Comparison of ENCODE assay signal across 8 cellular contexts in genomic region chr18:75212626-75213110, GRCh38. TPM values are rescaled to one million over a fixed set of nuclear protein-coding genes. Genes with fewer than 3 reads are reported as not detected.
DNase-seq lines count a peak whose midpoint lies in the region; ATAC-seq and TF ChIP-seq lines count a peak whose summit lies in the region.

No MANE protein-coding gene starts in this region.

- peaks cover 40% of the 10 kb centered on the region for H4K20me1 ChIP-seq in Loucy (ENCODE audit: insufficient read depth, low read length, poor library complexity, severe bottlenecking)
- H4K20me1 ChIP-seq in neural cell (ENCODE audit: insufficient read depth) = peaks cover 1% of the 10 kb centered on the region

- TF ChIP-seq CTCF in Loucy (conservative IDR thresholded peaks at IDR 0.05; ENCODE audit: low read length) (no peak), colonic mucosa (IDR thresholded peaks at IDR 0.05) (no peak), neural cell (IDR thresholded peaks at IDR 0.05; ENCODE audit: poor library complexity, severe bottlenecking) (no peak)

- no peaks in the 10 kb centered on the region for H3K36me3 ChIP-seq in CD4-positive, CD25-positive, alpha-beta regulatory T cell (ENCODE audit: control insufficient read depth, insufficient read depth, low read length)
- H3K36me3 ChIP-seq in Loucy (ENCODE audit: insufficient read depth, low read length) (no peaks in the 10 kb centered on the region), colonic mucosa (no peaks in the 10 kb centered on the region), neural cell (ENCODE audit: insufficient read depth, low read length) (no peaks in the 10 kb centered on the region)

- no peak for TF ChIP-seq EP300 in neural cell (conservative IDR thresholded peaks at IDR 0.05; ENCODE audit: poor library complexity, severe bottlenecking)

- H3F3A ChIP-seq in Loucy (ENCODE audit: low read depth) (peaks cover 4% of the 10 kb centered on the region; the same call in 1 of the 2 replicates), neural cell (ENCODE audit: insufficient read depth, low read length, poor library complexity, severe bottlenecking) (peaks cover 4% of the 10 kb centered on the region)

- H3K9me2 ChIP-seq in Loucy (replicated peaks; ENCODE audit: low read depth, low read length) = no peaks in the 10 kb centered on the region
- H3K9me2 ChIP-seq in neural cell (ENCODE audit: insufficient read depth, low read length) = no peaks in the 10 kb centered on the region

- H3K27me3 Mint-ChIP-seq in CD4-positive, CD25-positive, alpha-beta regulatory T cell = peaks cover 18% of the 10 kb centered on the region

- H3K27ac ChIP-seq in CD4-positive, CD25-positive, alpha-beta regulatory T cell (ENCODE audit: insufficient read depth, low read length, poor library complexity, severe bottlenecking) = no peak overlapping the region
- peak overlapping the region; percentile 84 for H3K27ac ChIP-seq in colonic mucosa
- no peak overlapping the region for H3K27ac ChIP-seq in neural cell (ENCODE audit: low read length)

- H2AFZ ChIP-seq in Loucy (ENCODE audit: low read length) (no peak overlapping the region), neural cell (ENCODE audit: low read depth, low read length) (no peak overlapping the region)

- no peak for DNase-seq in CD4-positive, CD25-positive, alpha-beta regulatory T cell
- DNase-seq in colonic mucosa (peak; percentile 36), NCI-H345 (lab: John Stamatoyannopoulos, UW) (no peak), mucosa of gallbladder (ENCODE audit: low spot score) (no peak), SIG-M5 (lab: John Stamatoyannopoulos, UW) (no peak)
- no peak for DNase-seq in stimulated activated CD4-positive, alpha-beta T cell treated with anti-CD3 and anti-CD28 coated beads, Interleukin-12 subunit alpha, Interleukin-12 subunit beta, amount 100 ng/mL, for 4 hours

- H3K79me2 ChIP-seq in Loucy (ENCODE audit: insufficient read depth, low read length) (peaks cover 77% of the 10 kb centered on the region), neural cell (replicated peaks; ENCODE audit: insufficient read depth, low read length) (peaks cover 1% of the 10 kb centered on the region)

- TF ChIP-seq RAD21 in neural cell (conservative IDR thresholded peaks at IDR 0.05) = no peak

- peaks cover 0 to 1% (median 0%) of the 10 kb centered on the region in 7 donors for H3K9me3 Mint-ChIP-seq in CD4-positive, CD25-positive, alpha-beta regulatory T cell

- peaks cover 47% of the 10 kb centered on the region for H3K4me1 ChIP-seq in CD4-positive, CD25-positive, alpha-beta regulatory T cell (ENCODE audit: control insufficient read depth, insufficient read depth, low read length, poor library complexity, severe bottlenecking)
- H3K4me1 ChIP-seq in Loucy (ENCODE audit: insufficient read depth, low read length, poor library complexity, severe bottlenecking) = peaks cover 53% of the 10 kb centered on the region
- H3K4me1 ChIP-seq in colonic mucosa = peaks cover 32% of the 10 kb centered on the region

- peaks cover 37 to 70% (median 51%) of the 10 kb centered on the region in 4 donors for H3K4me1 Mint-ChIP-seq in CD4-positive, CD25-positive, alpha-beta regulatory T cell

- H3K36me3 Mint-ChIP-seq in CD4-positive, CD25-positive, alpha-beta regulatory T cell = no peaks in the 10 kb centered on the region

- intact Hi-C loops in colonic mucosa (cut with DNase I) = no loop called here

- H3K9me3 ChIP-seq in CD4-positive, CD25-positive, alpha-beta regulatory T cell (ENCODE audit: control insufficient read depth in 2 of 2, low read length in 2 of 2) = no peaks in the 10 kb centered on the region
- H3K9me3 ChIP-seq in Loucy (ENCODE audit: insufficient read depth, low read depth, low read length) (no peaks in the 10 kb centered on the region), colonic mucosa (no peaks in the 10 kb centered on the region), neural cell (ENCODE audit: low read length) (no peaks in the 10 kb centered on the region)

- peak overlapping the region; percentile 86 for H3K4me2 ChIP-seq in Loucy (ENCODE audit: low read depth, low read length, poor library complexity, severe bottlenecking)
- no peak overlapping the region for H3K4me2 ChIP-seq in neural cell (ENCODE audit: low read length)

- no peaks in the 10 kb centered on the region for H3K27me3 ChIP-seq in CD4-positive, CD25-positive, alpha-beta regulatory T cell (ENCODE audit: control insufficient read depth, insufficient read depth, low read length)
- H3K27me3 ChIP-seq in Loucy (ENCODE audit: insufficient read depth, low read length, poor library complexity, severe bottlenecking) (no peaks in the 10 kb centered on the region), colonic mucosa (no peaks in the 10 kb centered on the region), neural cell (ENCODE audit: insufficient read depth, low read depth, low read length) (peaks cover 64% of the 10 kb centered on the region)

- H3K27ac Mint-ChIP-seq in CD4-positive, CD25-positive, alpha-beta regulatory T cell = peak overlapping the region; percentile 43 to 80 (median 47)

- peak overlapping the region; percentile 59 for H3K9ac ChIP-seq in Loucy (ENCODE audit: low read depth, low read length, poor library complexity, severe bottlenecking)
- peak overlapping the region in 1 of 2 donors; percentile 72 for H3K9ac ChIP-seq in colonic mucosa (ENCODE audit: low read depth in 2 of 2, low read length in 2 of 2)
- no peak overlapping the region for H3K9ac ChIP-seq in neural cell (ENCODE audit: low read length)

- peak overlapping the region; percentile 89 to 94 (median 90) for H3K4me3 Mint-ChIP-seq in CD4-positive, CD25-positive, alpha-beta regulatory T cell

- no peak for ATAC-seq in CD4-positive, CD25-positive, alpha-beta regulatory T cell (ENCODE audit: low read depth in 2 of 2)

- H3K4me3 ChIP-seq in CD4-positive, CD25-positive, alpha-beta regulatory T cell (ENCODE audit: low read depth, low read length) = peak overlapping the region; percentile 28
- H3K4me3 ChIP-seq in Loucy (ENCODE audit: low read length, poor library complexity, severe bottlenecking) (peak overlapping the region; percentile 73), colonic mucosa (peak overlapping the region; percentile 76), neural cell (ENCODE audit: low read length) (peak overlapping the region; percentile 63)

TF ChIP-seq in neural cell, 6 proteins besides CTCF, POLR2A, EP300 and RAD21:
- TF ChIP-seq SMC3 (conservative IDR thresholded peaks at IDR 0.05; ENCODE audit: poor library complexity) = no peak

RNA-seq across cellular contexts. Expression of gene TSHZ1, which starts 2.1 kb away (rescaled TPM):
- 16.4 TPM for total RNA-seq in CD4-positive, CD25-positive, alpha-beta regulatory T cell
- polyA plus RNA-seq in CD4-positive, CD25-positive, alpha-beta regulatory T cell = 1 to 10 TPM; 1.1 to 2.4 (median 1.4) TPM
- 10 to 100 TPM; 16.6 to 34.3 TPM for total RNA-seq in colonic mucosa
- 0.40 and 1.1 TPM in 2 replicates for polyA plus RNA-seq in neural cell
- polyA minus RNA-seq in neural cell = 0.93 and 1.5 TPM in 2 replicates
- 32.0 TPM for total RNA-seq in mucosa of gallbladder

RNA-seq across cellular contexts. Expression of gene PTGR3, which starts 3.7 kb away (rescaled TPM):
- 25.5 TPM for total RNA-seq in CD4-positive, CD25-positive, alpha-beta regulatory T cell
- polyA plus RNA-seq in CD4-positive, CD25-positive, alpha-beta regulatory T cell = 10 to 100 TPM; 18.6 to 33.3 (median 25.8) TPM
- 10 to 100 TPM; 43.4 to 59.1 TPM for total RNA-seq in colonic mucosa
- 2.9 and 5.9 TPM in 2 replicates for polyA plus RNA-seq in neural cell
- polyA minus RNA-seq in neural cell = 3.7 and 5.8 TPM in 2 replicates
- total RNA-seq in mucosa of gallbladder = 41.1 TPM
